8 cellular contexts compared by ENCODE assay signal in genomic region chr9:4738866-4739586, GRCh38. TPM values are rescaled to one million over a fixed set of nuclear protein-coding genes. Genes with fewer than 3 reads are reported as not detected.
DNase-seq lines count a peak whose midpoint lies in the region; TF ChIP-seq lines count a peak whose summit lies in the region.

No MANE protein-coding gene starts in this region.

- H3K27me3 Mint-ChIP-seq in activated naive CD4-positive, alpha-beta T cell treated with anti-CD3 and anti-CD28 coated beads for 36 hours (ENCODE audit: low read depth) = no peaks in the 10 kb centered on the region
- H3K27me3 Mint-ChIP-seq in activated T-helper 1 cell treated with anti-CD3 and anti-CD28 coated beads, Interleukin-12 subunit alpha, Interleukin-12 subunit beta, Interleukin-2, Interleukin-4 antibody, amounts not matched to agents 30 ng/mL and 10 ng/mL and 1 ng/mL, durations not matched to agents 14 hours and 24 hours and 36 hours (ENCODE audit: insufficient read depth) = no peaks in the 10 kb centered on the region

- no peak for TF ChIP-seq POLR2A in tibial nerve (IDR thresholded peaks at IDR 0.05)

- peaks cover 13% of the 10 kb centered on the region for H3K36me3 Mint-ChIP-seq in activated naive CD4-positive, alpha-beta T cell treated with anti-CD3 and anti-CD28 coated beads for 36 hours (ENCODE audit: low read depth)
- peaks cover 6% of the 10 kb centered on the region for H3K36me3 Mint-ChIP-seq in activated T-helper 1 cell treated with anti-CD3 and anti-CD28 coated beads, Interleukin-12 subunit alpha, Interleukin-12 subunit beta, Interleukin-2, Interleukin-4 antibody, amounts not matched to agents 30 ng/mL and 10 ng/mL and 1 ng/mL, durations not matched to agents 14 hours and 24 hours and 36 hours (ENCODE audit: low read depth)

- H3K27me3 ChIP-seq in kidney epithelial cell (ENCODE audit: control insufficient read depth, insufficient read depth, low read length) (no peaks in the 10 kb centered on the region), tibial nerve (no peaks in the 10 kb centered on the region)

- WGBS in tibial nerve, 2 donors = 86 to 87% methylated on average over 19 of the region's 19 CpGs

- DNase-seq in activated naive CD4-positive, alpha-beta T cell treated with anti-CD3 and anti-CD28 coated beads for 36 hours = no peak
- DNase-seq in activated naive CD4-positive, alpha-beta T cell (lab: John Stamatoyannopoulos, UW) = no peak
- DNase-seq in activated T-helper 1 cell treated with anti-CD3 and anti-CD28 coated beads, Interleukin-12 subunit alpha, Interleukin-12 subunit beta, Interleukin-2, Interleukin-4 antibody, amounts not matched to agents 30 ng/mL and 10 ng/mL and 1 ng/mL, durations not matched to agents 14 hours and 24 hours and 36 hours (ENCODE audit: low spot score) = no peak
- DNase-seq in kidney epithelial cell (ENCODE audit: low read depth) (no peak), tibial nerve (ENCODE audit: low spot score in 2 of 2) (no peak), dedifferentiated amniotic fluid mesenchymal stem cell (ENCODE audit: extremely low spot score) (no peak), NOMO-1 (lab: John Stamatoyannopoulos, UW; ENCODE audit: unreplicated experiment in 2 of 2) (no peak), middle frontal gyrus (ENCODE audit: extremely low spot score, low spot score) (no peak)

- no peaks in the 10 kb centered on the region for H3K36me3 ChIP-seq in kidney epithelial cell (ENCODE audit: control insufficient read depth, insufficient read depth, low read length)
- H3K36me3 ChIP-seq in tibial nerve = no peaks in the 10 kb centered on the region

- H3K27ac ChIP-seq in tibial nerve = peak overlapping the region in 3 of 4 donors; percentile 90 to 98 (median 98)

- CTCF ChIA-PET in activated naive CD4-positive, alpha-beta T cell treated with anti-CD3 and anti-CD28 coated beads for 36 hours (lab: Charles Lee) = interaction anchor here (2.1 kb wide), 1 partner anchor 60 kb away, joined by 7 read pairs; the partner anchor contains the start of gene CDC37L1

- H3K4me3 Mint-ChIP-seq in activated naive CD4-positive, alpha-beta T cell treated with anti-CD3 and anti-CD28 coated beads for 36 hours = peak overlapping the region; percentile 91
- peak overlapping the region; percentile 89 for H3K4me3 Mint-ChIP-seq in activated T-helper 1 cell treated with anti-CD3 and anti-CD28 coated beads, Interleukin-12 subunit alpha, Interleukin-12 subunit beta, Interleukin-2, Interleukin-4 antibody, amounts not matched to agents 30 ng/mL and 10 ng/mL and 1 ng/mL, durations not matched to agents 14 hours and 24 hours and 36 hours

- peak overlapping the region; percentile 97 for H3K4me3 ChIP-seq in kidney epithelial cell (ENCODE audit: low read depth, low read length)
- H3K4me3 ChIP-seq in tibial nerve = peak overlapping the region; percentile 74 to 98 (median 94)

- H3K9me3 ChIP-seq in tibial nerve = no peaks in the 10 kb centered on the region

- intact Hi-C loops in activated naive CD4-positive, alpha-beta T cell treated with anti-CD3 and anti-CD28 coated beads for 36 hours (cut with micrococcal nuclease) = no loop called here
- intact Hi-C loops in activated T-helper 1 cell treated with anti-CD3 and anti-CD28 coated beads, Interleukin-12 subunit alpha, Interleukin-12 subunit beta, Interleukin-2, Interleukin-4 antibody, amounts not matched to agents 30 ng/mL and 10 ng/mL and 1 ng/mL, durations not matched to agents 14 hours and 24 hours and 36 hours (cut with micrococcal nuclease) = no loop called here

- no peak for TF ChIP-seq EP300 in tibial nerve (IDR thresholded peaks at IDR 0.05)

- H3K4me1 Mint-ChIP-seq in activated naive CD4-positive, alpha-beta T cell treated with anti-CD3 and anti-CD28 coated beads for 36 hours (ENCODE audit: low read depth) = peaks cover 49% of the 10 kb centered on the region
- H3K4me1 Mint-ChIP-seq in activated T-helper 1 cell treated with anti-CD3 and anti-CD28 coated beads, Interleukin-12 subunit alpha, Interleukin-12 subunit beta, Interleukin-2, Interleukin-4 antibody, amounts not matched to agents 30 ng/mL and 10 ng/mL and 1 ng/mL, durations not matched to agents 14 hours and 24 hours and 36 hours (ENCODE audit: low read depth) = peaks cover 38% of the 10 kb centered on the region

- TF ChIP-seq CTCF in kidney epithelial cell (IDR thresholded peaks at IDR 0.05; ENCODE audit: insufficient read depth, low read length, poor library complexity, severe bottlenecking) = no peak
- no peak for TF ChIP-seq CTCF in tibial nerve (IDR thresholded peaks at IDR 0.05)

- peak overlapping the region; percentile 89 for H3K27ac Mint-ChIP-seq in activated naive CD4-positive, alpha-beta T cell treated with anti-CD3 and anti-CD28 coated beads for 36 hours
- peak overlapping the region; percentile 86 for H3K27ac Mint-ChIP-seq in activated T-helper 1 cell treated with anti-CD3 and anti-CD28 coated beads, Interleukin-12 subunit alpha, Interleukin-12 subunit beta, Interleukin-2, Interleukin-4 antibody, amounts not matched to agents 30 ng/mL and 10 ng/mL and 1 ng/mL, durations not matched to agents 14 hours and 24 hours and 36 hours

- peaks cover 0 to 37% (median 17%) of the 10 kb centered on the region in 4 donors for H3K4me1 ChIP-seq in tibial nerve

- no peaks in the 10 kb centered on the region for H3K9me3 Mint-ChIP-seq in activated naive CD4-positive, alpha-beta T cell treated with anti-CD3 and anti-CD28 coated beads for 36 hours
- H3K9me3 Mint-ChIP-seq in activated T-helper 1 cell treated with anti-CD3 and anti-CD28 coated beads, Interleukin-12 subunit alpha, Interleukin-12 subunit beta, Interleukin-2, Interleukin-4 antibody, amounts not matched to agents 30 ng/mL and 10 ng/mL and 1 ng/mL, durations not matched to agents 14 hours and 24 hours and 36 hours = no peaks in the 10 kb centered on the region

RNA-seq across cellular contexts. Expression of gene AK3, which starts 2.0 kb away (rescaled TPM):
- 10 to 100 TPM; 50.2 to 50.9 TPM for total RNA-seq in activated naive CD4-positive, alpha-beta T cell treated with anti-CD3 and anti-CD28 coated beads for 36 hours
- total RNA-seq in activated T-helper 1 cell treated with anti-CD3 and anti-CD28 coated beads, Interleukin-12 subunit alpha, Interleukin-12 subunit beta, Interleukin-2, Interleukin-4 antibody, amounts not matched to agents 30 ng/mL and 10 ng/mL and 1 ng/mL, durations not matched to agents 14 hours and 24 hours and 36 hours = 23.9 and 28.5 TPM in 2 replicates
- total RNA-seq in kidney epithelial cell (64.4 and 65.5 TPM in 2 replicates), tibial nerve (10 to 100 TPM; 70.2 to 97.5 (median 93.4) TPM)

RNA-seq across cellular contexts. Expression of gene RCL1, which starts 53.7 kb away (rescaled TPM):
- total RNA-seq in activated naive CD4-positive, alpha-beta T cell treated with anti-CD3 and anti-CD28 coated beads for 36 hours = 10 to 100 TPM; 26.9 to 30.7 TPM
- 53.3 and 53.4 TPM in 2 replicates for total RNA-seq in activated T-helper 1 cell treated with anti-CD3 and anti-CD28 coated beads, Interleukin-12 subunit alpha, Interleukin-12 subunit beta, Interleukin-2, Interleukin-4 antibody, amounts not matched to agents 30 ng/mL and 10 ng/mL and 1 ng/mL, durations not matched to agents 14 hours and 24 hours and 36 hours
- total RNA-seq in kidney epithelial cell = 23.6 and 24.4 TPM in 2 replicates
- total RNA-seq in tibial nerve = 10 to 100 TPM; 54.8 to 85.3 (median 64.0) TPM

RNA-seq across cellular contexts. Expression of gene CDC37L1, which starts 59.7 kb away (rescaled TPM):
- 10 to 100 TPM; 13.7 to 14.5 TPM for total RNA-seq in activated naive CD4-positive, alpha-beta T cell treated with anti-CD3 and anti-CD28 coated beads for 36 hours
- total RNA-seq in activated T-helper 1 cell treated with anti-CD3 and anti-CD28 coated beads, Interleukin-12 subunit alpha, Interleukin-12 subunit beta, Interleukin-2, Interleukin-4 antibody, amounts not matched to agents 30 ng/mL and 10 ng/mL and 1 ng/mL, durations not matched to agents 14 hours and 24 hours and 36 hours = 11.1 and 11.3 TPM in 2 replicates
- 14.8 and 15.9 TPM in 2 replicates for total RNA-seq in kidney epithelial cell
- total RNA-seq in tibial nerve = 10 to 100 TPM; 28.5 to 48.9 (median 38.0) TPM
